Comparison of ENCODE assay signal across 20 cellular contexts in genomic region chr7:100069991-100070390, GRCh38. TPM values are rescaled to one million over a fixed set of nuclear protein-coding genes. Genes with fewer than 3 reads are reported as not detected.
DNase-seq lines count a peak whose midpoint lies in the region; ATAC-seq and TF ChIP-seq lines count a peak whose summit lies in the region.
"Had no signal": no experiment of that assay in that cellular context is flagged by ENCODE, and none has a peak within 500 bp of the region (broad histone marks: within the 10 kb centered on the region; RNA-seq: fewer than 3 reads in every experiment).

No MANE protein-coding gene starts in this region.

- DNase-seq in T-helper 17 cell (no peak), endodermal cell (peak; percentile 31), SK-N-SH (no peak)
- DNase-seq in stimulated activated naive B cell treated with anti-CD40 and anti-IgM and Interleukin-4, amounts not matched to agents 10 μg/mL and 1 μg/mL and 100 μg/mL, for 72 hours, result no peak
- no peak for DNase-seq in NK-92 treated with Interleukin-12 subunit alpha and Interleukin-12 subunit beta, amount 100 ng/mL, for 24 hours (lab: John Stamatoyannopoulos, UW)
- DNase-seq: Caco-2; CD4-positive, alpha-beta memory T cell; DND-41; H9; HFFc6; Karpas-422; MV-4-11; NCI-H1694; NCI-H2081; NCI-H2171 treated with DMSO at 0.1 percent for 48 hours; NCI-H524 treated with DMSO at 0.1 percent for 48 hours; NCI-H82; Peyer's patch had no signal

- H3K4me2 ChIP-seq in SK-N-SH, result no peak overlapping the region

- H4K20me1 ChIP-seq in SK-N-SH (ENCODE audit: insufficient read depth), result no peaks in the 10 kb centered on the region

- TF ChIP-seq CTCF in endodermal cell (conservative IDR thresholded peaks at IDR 0.05), result no peak
- TF ChIP-seq CTCF in SK-N-SH (IDR thresholded peaks at IDR 0.05), result no peak

- H3F3A ChIP-seq in SK-N-SH (replicated peaks; ENCODE audit: insufficient read depth), result peaks cover 45% of the 10 kb centered on the region

- POLR2A ChIA-PET in SK-N-SH (lab: Yijun Ruan, JAX), result interaction anchor here (1.6 kb wide), 1 partner anchor 10 kb away, joined by 6 read pairs; no protein-coding TSS in a partner anchor

- no peaks in the 10 kb centered on the region for H3K27me3 ChIP-seq in endodermal cell (ENCODE audit: control insufficient read depth, insufficient read depth, low read length, poor library complexity, severe bottlenecking)
- no peaks in the 10 kb centered on the region for H3K27me3 ChIP-seq in SK-N-SH (ENCODE audit: insufficient read depth)
- H3K27me3 ChIP-seq: Peyer's patch had no signal

- peaks cover 20% of the 10 kb centered on the region; the same call in 1 of the 2 replicates for H3K79me2 ChIP-seq in SK-N-SH (ENCODE audit: insufficient read depth)

- H3K27ac ChIP-seq in endodermal cell (ENCODE audit: low read depth, low read length) (no peak overlapping the region), SK-N-SH (ENCODE audit: low read depth in 2 of 2, low read length in 1 of 2) (no peak overlapping the region)
- H3K27ac ChIP-seq: Peyer's patch had no signal

- CTCF ChIA-PET in SK-N-SH (lab: Yijun Ruan, JAX), result interaction anchor here (1.2 to 3.2 kb wide), 5 partner anchors 9 to 77 kb away, joined by 3 to 21 read pairs (median 5); partner anchors contain the start of gene ZNF3

- H3K9me3 ChIP-seq in T-helper 17 cell (ENCODE audit: control insufficient read depth, low read length, poor library complexity, severe bottlenecking) (peaks cover 9% of the 10 kb centered on the region), endodermal cell (ENCODE audit: control insufficient read depth, low read length) (peaks cover 61% of the 10 kb centered on the region), SK-N-SH (peaks cover 39% of the 10 kb centered on the region)

- no peak for ATAC-seq in T-helper 17 cell
- ATAC-seq in stimulated activated naive B cell treated with anti-CD40 and anti-IgM and Interleukin-4, amounts not matched to agents 10 μg/mL and 1 μg/mL and 100 μg/mL, for 72 hours (replicated peaks), result no peak
- ATAC-seq: GM12878 had no signal

- no peak for TF ChIP-seq EP300 in SK-N-SH (IDR thresholded peaks at IDR 0.05; ENCODE audit: borderline replicate concordance in 1 of 2, low read depth in 1 of 2, low read length in 1 of 2)

- H3K4me3 ChIP-seq in endodermal cell (ENCODE audit: low read length) (peak overlapping the region; percentile 70), SK-N-SH (ENCODE audit: low read depth in 2 of 2, low read length in 1 of 2) (no peak overlapping the region; a peak in 1 of 4 replicates)
- H3K4me3 ChIP-seq: GM12878, Peyer's patch had no signal

- TF ChIP-seq RAD21 in SK-N-SH (IDR thresholded peaks at IDR 0.05; ENCODE audit: low read length), result no peak

- H3K9ac ChIP-seq in endodermal cell (ENCODE audit: extremely low read depth, low read length, poor library complexity, severe bottlenecking), result no peak overlapping the region
- no peak overlapping the region for H3K9ac ChIP-seq in SK-N-SH

- H3K36me3 ChIP-seq in endodermal cell (ENCODE audit: control insufficient read depth, insufficient read depth, low read length) (peaks cover 85% of the 10 kb centered on the region), SK-N-SH (replicated peaks in 1 of 2; ENCODE audit: control insufficient read depth in 1 of 2, insufficient read depth in 2 of 2, low read length in 1 of 2) (peaks cover 50 to 75% of the 10 kb centered on the region in 2 experiments)

- peaks cover 13% of the 10 kb centered on the region for H3K36me3 Mint-ChIP-seq in T-helper 17 cell (ENCODE audit: low read depth)
- H3K36me3 Mint-ChIP-seq in endodermal cell (ENCODE audit: low read depth), result peaks cover 95% of the 10 kb centered on the region
- peaks cover 66 to 73% of the 10 kb centered on the region in 2 donors for H3K36me3 Mint-ChIP-seq in stimulated activated naive B cell treated with anti-CD40 and anti-IgM and Interleukin-4, amounts not matched to agents 10 μg/mL and 1 μg/mL and 100 μg/mL, for 72 hours

- 96 to 100% methylated on average over 4 to 5 of the region's 5 CpGs for WGBS in endodermal cell (ENCODE audit: insufficient coverage in 1 of 2, insufficient read length in 1 of 2), 2 experiments
- WGBS in SK-N-SH (ENCODE audit: low lambda C conversion rate), result 93% methylated on average over 5 of the region's 5 CpGs

- H3K27me3 Mint-ChIP-seq in T-helper 17 cell (no peaks in the 10 kb centered on the region), endodermal cell (ENCODE audit: insufficient read depth) (no peaks in the 10 kb centered on the region)
- no peaks in the 10 kb centered on the region for H3K27me3 Mint-ChIP-seq in stimulated activated naive B cell treated with anti-CD40 and anti-IgM and Interleukin-4, amounts not matched to agents 10 μg/mL and 1 μg/mL and 100 μg/mL, for 72 hours
- H3K27me3 Mint-ChIP-seq: CD4-positive, alpha-beta memory T cell; IgD-negative memory B cell had no signal

- peaks cover 77% of the 10 kb centered on the region for H3K9me3 Mint-ChIP-seq in endodermal cell
- peaks cover 19% of the 10 kb centered on the region in 2 donors for H3K9me3 Mint-ChIP-seq in stimulated activated naive B cell treated with anti-CD40 and anti-IgM and Interleukin-4, amounts not matched to agents 10 μg/mL and 1 μg/mL and 100 μg/mL, for 72 hours

- no peaks in the 10 kb centered on the region for H3K9me2 ChIP-seq in SK-N-SH

- no peaks in the 10 kb centered on the region for H3K4me1 Mint-ChIP-seq in T-helper 17 cell
- H3K4me1 Mint-ChIP-seq in endodermal cell, result no peaks in the 10 kb centered on the region
- H3K4me1 Mint-ChIP-seq in stimulated activated naive B cell treated with anti-CD40 and anti-IgM and Interleukin-4, amounts not matched to agents 10 μg/mL and 1 μg/mL and 100 μg/mL, for 72 hours, result no peaks in the 10 kb centered on the region
- H3K4me1 Mint-ChIP-seq: H9, IgD-negative memory B cell had no signal

- H3K27ac Mint-ChIP-seq in T-helper 17 cell, result peak overlapping the region; percentile 4
- no peak overlapping the region for H3K27ac Mint-ChIP-seq in endodermal cell
- H3K27ac Mint-ChIP-seq in stimulated activated naive B cell treated with anti-CD40 and anti-IgM and Interleukin-4, amounts not matched to agents 10 μg/mL and 1 μg/mL and 100 μg/mL, for 72 hours, result peak overlapping the region; percentile 9
- H3K27ac Mint-ChIP-seq: H9, HFFc6 had no signal

- H2AFZ ChIP-seq in SK-N-SH (ENCODE audit: low read depth), result no peak overlapping the region

- H3K4me3 Mint-ChIP-seq in T-helper 17 cell (no peak overlapping the region), endodermal cell (no peak overlapping the region)
- no peak overlapping the region for H3K4me3 Mint-ChIP-seq in stimulated activated naive B cell treated with anti-CD40 and anti-IgM and Interleukin-4, amounts not matched to agents 10 μg/mL and 1 μg/mL and 100 μg/mL, for 72 hours
- H3K4me3 Mint-ChIP-seq: CD4-positive, alpha-beta memory T cell; H9; HFFc6; IgD-negative memory B cell had no signal

- H3K4me1 ChIP-seq in endodermal cell (ENCODE audit: control insufficient read depth, insufficient read depth, low read length) (no peaks in the 10 kb centered on the region), SK-N-SH (ENCODE audit: control insufficient read depth in 1 of 2, insufficient read depth in 2 of 2, low read depth in 1 of 2, low read length in 1 of 2) (peaks cover 0 to 14% of the 10 kb centered on the region in 2 experiments; a peak in 1 of 4 replicates)
- H3K4me1 ChIP-seq: Caco-2 had no signal

TF ChIP-seq in SK-N-SH, 30 proteins besides CTCF, POLR2A, EP300 and RAD21 (continues in another document):
- no peak for TF ChIP-seq FOSL2 (IDR thresholded peaks at IDR 0.05; ENCODE audit: borderline replicate concordance, low read depth)
- TF ChIP-seq FOXJ3 (CRISPR knock-in tag; IDR thresholded peaks at IDR 0.05), result no peak
- TF ChIP-seq NFIC (IDR thresholded peaks at IDR 0.05; ENCODE audit: borderline replicate concordance), result no peak
- no peak for TF ChIP-seq SMC3 (IDR thresholded peaks at IDR 0.05; ENCODE audit: low read depth, low read length)

RNA-seq across cellular contexts. Expression of gene ZNF3, which starts 11.5 kb away (rescaled TPM):
- 10 to 100 TPM; 42.3 to 45.2 TPM for total RNA-seq in T-helper 17 cell
- total RNA-seq in endodermal cell, result 10 to 100 TPM; 32.8 to 39.9 TPM
- polyA plus RNA-seq in endodermal cell (2013, experiment 1 of 2), result 48.7 TPM
- polyA plus RNA-seq in endodermal cell (2013, experiment 2 of 2), result 43.7 TPM
- 30.5 and 45.2 TPM in 2 replicates for polyA plus RNA-seq in SK-N-SH (2012; rRNA removed)
- polyA plus RNA-seq in SK-N-SH (2012; cell fraction: cytosol; rRNA removed), result 20.6 and 23.4 TPM in 2 replicates
- 141 and 204 TPM in 2 replicates for polyA plus RNA-seq in SK-N-SH (2012; cell fraction: nucleus; rRNA removed)

RNA-seq across cellular contexts. Expression of gene COPS6, which starts 18.8 kb away (rescaled TPM):
- total RNA-seq in T-helper 17 cell (10 to 100 TPM; 62.5 to 64.7 TPM), endodermal cell (100 to 1,000 TPM; 109 to 121 TPM)
- 105 TPM for polyA plus RNA-seq in endodermal cell (2013, experiment 1 of 2)
- 104 TPM for polyA plus RNA-seq in endodermal cell (2013, experiment 2 of 2)
- 413 and 435 TPM in 2 replicates for polyA plus RNA-seq in SK-N-SH (2012; rRNA removed)
- 340 and 388 TPM in 2 replicates for polyA plus RNA-seq in SK-N-SH (2012; cell fraction: cytosol; rRNA removed)
- 259 and 284 TPM in 2 replicates for polyA plus RNA-seq in SK-N-SH (2012; cell fraction: nucleus; rRNA removed)

RNA-seq across cellular contexts. Expression of gene ZSCAN21, which starts 20.4 kb away (rescaled TPM):
- total RNA-seq in T-helper 17 cell (1 to 10 TPM; 4.2 to 5.2 TPM), endodermal cell (10 to 100 TPM; 22.7 to 25.1 TPM)
- polyA plus RNA-seq in endodermal cell (2013, experiment 1 of 2), result 18.8 TPM
- 16.1 TPM for polyA plus RNA-seq in endodermal cell (2013, experiment 2 of 2)
- 17.5 and 22.8 TPM in 2 replicates for polyA plus RNA-seq in SK-N-SH (2012; rRNA removed)
- polyA plus RNA-seq in SK-N-SH (2012; cell fraction: cytosol; rRNA removed), result 16.5 and 18.9 TPM in 2 replicates
- 17.3 and 22.4 TPM in 2 replicates for polyA plus RNA-seq in SK-N-SH (2012; cell fraction: nucleus; rRNA removed)

RNA-seq across cellular contexts. Expression of gene MCM7, which starts 31.2 kb away (rescaled TPM):
- total RNA-seq in T-helper 17 cell, result 100 to 1,000 TPM; 111 to 119 TPM
- 100 to 1,000 TPM; 219 to 242 TPM for total RNA-seq in endodermal cell
- 247 TPM for polyA plus RNA-seq in endodermal cell (2013, experiment 1 of 2)
- 223 TPM for polyA plus RNA-seq in endodermal cell (2013, experiment 2 of 2)
- polyA plus RNA-seq in SK-N-SH (2012; rRNA removed), result 235 and 241 TPM in 2 replicates
- polyA plus RNA-seq in SK-N-SH (2012; cell fraction: cytosol; rRNA removed), result 104 and 136 TPM in 2 replicates
- polyA plus RNA-seq in SK-N-SH (2012; cell fraction: nucleus; rRNA removed), result 652 and 744 TPM in 2 replicates

RNA-seq across cellular contexts. Expression of gene AP4M1, which starts 31.5 kb away (rescaled TPM):
- total RNA-seq in T-helper 17 cell (1 to 10 TPM; 8.6 to 9.3 TPM), endodermal cell (10 to 100 TPM; 26.3 to 31.5 TPM)
- polyA plus RNA-seq in endodermal cell (2013, experiment 1 of 2), result 28.5 TPM
- polyA plus RNA-seq in endodermal cell (2013, experiment 2 of 2), result 26.7 TPM
- 35.0 and 39.2 TPM in 2 replicates for polyA plus RNA-seq in SK-N-SH (2012; rRNA removed)
- polyA plus RNA-seq in SK-N-SH (2012; cell fraction: cytosol; rRNA removed), result 22.7 and 25.0 TPM in 2 replicates
- polyA plus RNA-seq in SK-N-SH (2012; cell fraction: nucleus; rRNA removed), result 110 and 133 TPM in 2 replicates
